ENCODE assay signal across 8 cellular contexts in genomic region chr2:191811807-191812602, GRCh38. TPM values are rescaled to one million over a fixed set of nuclear protein-coding genes. Genes with fewer than 3 reads are reported as not detected.
A peak's percentile ranks its signal among the peaks of the same experiment; 100 is the strongest.
DNase-seq lines count a peak whose midpoint lies in the region; ATAC-seq, FAIRE-seq and TF ChIP-seq lines count a peak whose summit lies in the region.

No MANE protein-coding gene starts in this region.

- no peaks in the 10 kb centered on the region for H3K79me2 ChIP-seq in ACC112 (ENCODE audit: control insufficient read depth, insufficient read depth, low read length, unreplicated experiment)

- peak overlapping the region; percentile 49 for H2AFZ ChIP-seq in ACC112 (ENCODE audit: low read length, unreplicated experiment)

- TF ChIP-seq CTCF in GM12875 (IDR thresholded peaks at IDR 0.05; ENCODE audit: borderline replicate concordance, insufficient read depth, low read depth, low read length) = peak; percentile 69
- TF ChIP-seq CTCF in lung (IDR thresholded peaks at IDR 0.05; ENCODE audit: control extremely low read depth, extremely low read depth) = peak; percentile 80

- H3K4me1 ChIP-seq in ACC112 (ENCODE audit: control insufficient read depth, insufficient read depth, low read length, unreplicated experiment) (peaks cover 4% of the 10 kb centered on the region), lung (ENCODE audit: control insufficient read depth in 2 of 2, insufficient read depth in 2 of 2, low read length in 2 of 2) (peaks cover 0 to 4% of the 10 kb centered on the region in 2 donors)

- H3K27ac ChIP-seq in ACC112 (ENCODE audit: low read depth, low read length) (no peak overlapping the region), lung (ENCODE audit: low read depth in 1 of 2, low read length in 1 of 2) (no peak overlapping the region)

- ATAC-seq in HG02763 (IDR thresholded peaks at IDR 0.05; ENCODE audit: unreplicated experiment) (peak; percentile 54), lung (ENCODE audit: insufficient read depth, low FRiP score) (peak; percentile 69)
- ATAC-seq in stimulated activated naive CD8-positive, alpha-beta T cell treated with anti-CD3 and anti-CD28 coated beads, Interleukin-15, Interleukin-2, amounts not matched to agents 100 U/mL and 50 U/mL, for 24 hours = no peak

- WGBS in lung, 2 donors = 50 to 54% methylated on average over 9 of the region's 9 CpGs

- H3K9me3 ChIP-seq in lung (ENCODE audit: control insufficient read depth in 2 of 2, insufficient read depth in 1 of 2, low read length in 1 of 2) = no peaks in the 10 kb centered on the region

- peak; percentile 33 for DNase-seq in NCI-H128 (lab: John Stamatoyannopoulos, UW; ENCODE audit: unreplicated experiment)
- DNase-seq in ecto neural progenitor cell (ENCODE audit: low spot score) = peak; percentile 68
- peak; percentile 68 for DNase-seq in lung (ENCODE audit: low spot score)
- peak; percentile 44 for DNase-seq in stimulated activated naive CD8-positive, alpha-beta T cell treated with anti-CD3 and anti-CD28 coated beads, Interleukin-15, Interleukin-2, amounts not matched to agents 100 U/mL and 50 U/mL, for 24 hours

- H3K27me3 ChIP-seq in ACC112 (ENCODE audit: insufficient read depth, low read length) (no peaks in the 10 kb centered on the region), lung (ENCODE audit: control insufficient read depth, insufficient read depth) (no peaks in the 10 kb centered on the region)

- 0 out of 2 replicates have a peak overlapping the region, but pooled peaks have one; percentile 29 for H3K4me3 ChIP-seq in ACC112 (ENCODE audit: low read depth, low read length)
- no peak overlapping the region for H3K4me3 ChIP-seq in GM12875 (ENCODE audit: low read depth, low read length)
- H3K4me3 ChIP-seq in lung = no peak overlapping the region

- H3K36me3 ChIP-seq in ACC112 (ENCODE audit: insufficient read depth, low read length) (no peaks in the 10 kb centered on the region), lung (ENCODE audit: control insufficient read depth in 2 of 2, insufficient read depth in 2 of 2, low read length in 2 of 2) (no peaks in the 10 kb centered on the region)

- peak; percentile 56 for FAIRE-seq in TTC549 (lab: Jason Lieb, UNC)

RNA-seq across cellular contexts. Expression of gene CAVIN2, which starts 34.9 kb away (rescaled TPM):
- total RNA-seq in lung = 100 to 1,000 TPM; 141 to 160 TPM
- polyA plus RNA-seq in lung = 10 to 100 TPM; 55.1 to 67.5 TPM
